21 cellular contexts compared by ENCODE assay signal in the genomic region with DNA sequence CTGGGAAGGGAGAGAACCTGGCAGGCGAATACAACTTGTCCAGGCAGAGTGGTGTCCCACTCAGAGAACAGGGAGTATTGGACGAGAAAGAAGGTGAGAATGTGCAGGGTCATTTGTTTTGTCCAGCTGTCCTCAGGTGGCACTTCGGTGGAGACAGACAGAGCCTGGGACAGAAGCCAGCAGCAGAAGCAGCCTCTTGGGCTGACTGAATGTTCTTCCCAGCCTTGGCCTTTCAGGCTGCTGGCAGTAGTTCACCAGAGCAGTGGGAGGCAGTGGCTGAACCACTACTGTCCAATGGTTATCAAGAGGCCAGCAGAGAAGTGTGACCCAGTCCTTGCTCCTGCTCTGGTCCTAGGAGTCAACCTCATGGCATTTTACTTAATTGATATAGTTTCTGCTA.
"Had no signal": no experiment of that assay in that cellular context is flagged by ENCODE, and none has a peak within 500 bp of the region (broad histone marks: within the 10 kb centered on the region; RNA-seq: fewer than 3 reads in every experiment).

No MANE protein-coding gene starts in this region.

- H3K4me1 ChIP-seq: breast epithelium, SJCRH30 had no signal

- ATAC-seq: activated CD4-positive, alpha-beta T cell treated with anti-CD3 and anti-CD28 coated beads for 36 hours; activated T-helper 17 cell treated with anti-CD3 and anti-CD28 coated beads, Interleukin-2, amount 50 U/mL, for 72 hours had no signal

- H3K36me3 ChIP-seq: breast epithelium, SJCRH30, WERI-Rb-1 had no signal

- H3K27me3 ChIP-seq: SJCRH30 had no signal

- H3K4me3 ChIP-seq: breast epithelium, PC-9, SJCRH30 had no signal

- H3K27ac ChIP-seq: breast epithelium, PC-9, SJCRH30, WERI-Rb-1 had no signal

- DNase-seq: activated CD4-positive, alpha-beta memory T cell treated with anti-CD3 and anti-CD28 coated beads, Interleukin-2, amount 10 ng/mL, durations not matched to agents 7 days and 5 days; activated CD4-positive, alpha-beta T cell treated with anti-CD3 and anti-CD28 coated beads for 36 hours; activated CD4-positive, alpha-beta T cell treated with anti-CD3 and anti-CD28 coated beads, Interleukin-2, amount 50 U/mL, for 1 hour; activated naive CD4-positive, alpha-beta T cell treated with anti-CD3 and anti-CD28 coated beads, Interleukin-2, amount 50 U/mL, for 16 hours; activated naive CD8-positive, alpha-beta T cell treated with anti-CD3 and anti-CD28 coated beads, Interleukin-2, amount 10 ng/mL, durations not matched to agents 7 days and 5 days; activated T-cell treated with anti-CD3 and anti-CD28 coated beads for 4 hours; activated T-cell treated with anti-CD3 and anti-CD28 coated beads, Interleukin-2, amount 50 U/mL, for 48 hours; aorta; KG1; NCI-H1048; NCI-H146; NCI-H187 treated with DMSO at 0.1 percent for 48 hours; NCI-H2081 treated with DMSO at 0.1 percent for 48 hours; NCI-H446; PC-9; SJCRH30; SK-N-SH; T-helper 1 cell; WERI-Rb-1 had no signal

- H3K9me3 ChIP-seq: breast epithelium, SJCRH30, SK-N-SH had no signal
